Comparison of ENCODE assay signal across 8 cellular contexts in the genomic region with DNA sequence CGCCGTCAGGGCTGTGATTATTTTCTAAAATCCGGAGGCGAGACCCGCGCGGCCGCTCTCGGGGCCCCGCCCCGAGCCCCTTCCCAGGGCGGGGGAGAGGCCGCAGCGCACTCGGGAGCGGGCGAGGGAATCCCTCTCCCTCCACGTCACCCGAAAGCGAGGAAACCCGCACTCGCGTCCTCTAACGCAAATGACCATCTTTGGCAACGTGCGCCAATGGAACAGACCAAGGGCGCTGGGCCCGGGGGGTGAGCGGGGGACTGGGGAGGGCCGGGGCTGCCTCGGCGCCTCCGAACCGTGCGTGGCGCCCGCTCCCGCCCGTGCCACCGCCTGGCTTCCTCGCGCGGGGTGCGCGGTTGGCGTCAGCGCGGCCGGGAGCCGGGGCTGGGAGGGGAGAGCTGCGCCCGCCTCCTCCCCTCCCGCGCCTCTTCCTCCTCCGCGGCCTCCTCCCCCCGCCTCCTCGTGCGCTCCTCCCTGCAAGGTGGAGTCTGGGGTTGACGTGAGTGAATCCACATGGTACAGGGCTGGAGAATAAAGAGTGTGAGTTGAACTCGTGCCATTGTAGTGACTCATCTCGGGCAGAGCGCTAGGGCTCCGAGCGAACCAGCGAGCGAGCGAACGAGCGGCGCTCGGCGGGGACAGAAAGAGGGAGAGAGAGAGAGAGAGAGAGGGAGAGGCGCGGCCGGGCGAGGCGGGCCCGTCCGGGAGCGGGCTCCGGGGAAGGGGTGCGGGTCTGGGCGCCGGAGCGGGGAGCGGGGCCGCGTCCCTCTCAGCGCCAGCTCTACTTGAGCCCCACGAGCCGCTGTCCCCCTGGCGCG. TPM values are rescaled to one million over a fixed set of nuclear protein-coding genes. Genes with fewer than 3 reads are reported as not detected.
DNase-seq lines count a peak whose midpoint lies in the region; ATAC-seq and TF ChIP-seq lines count a peak whose summit lies in the region.

A gene (plus strand): TSS at position 562 of the 818 bp plus-strand sequence. CDS start 863 bp downstream, outside the sequence.

- no peaks in the 10 kb centered on the region for H3K9me3 Mint-ChIP-seq in activated naive CD4-positive, alpha-beta T cell treated with anti-CD3 and anti-CD28 coated beads for 36 hours

- WGBS in gastroesophageal sphincter (ENCODE audit: low coverage in 1 of 2), 2 donors, result 0% methylated on average over 7 of the region's 94 CpGs; no CpG with 5 or more reads in 1 of the 2 donors
- WGBS in suprapubic skin, result under 1% methylated on average over 69 of the region's 94 CpGs

- peak; percentile 98 to 99 for TF ChIP-seq POLR2A in gastroesophageal sphincter (IDR thresholded peaks at IDR 0.05)
- peak; percentile 90 to 98 for TF ChIP-seq POLR2A in suprapubic skin (IDR thresholded peaks at IDR 0.05)

- TF ChIP-seq EP300 in gastroesophageal sphincter (IDR thresholded peaks at IDR 0.05) (peak; percentile 44), suprapubic skin (IDR thresholded peaks at IDR 0.05) (peak; percentile 80)

- peaks cover under 1 to 22% (median 3%) of the 10 kb centered on the region in 3 donors for H3K4me1 ChIP-seq in gastroesophageal sphincter
- peaks cover 28% of the 10 kb centered on the region for H3K4me1 ChIP-seq in suprapubic skin

- H3K27ac ChIP-seq in gastroesophageal sphincter (peak within 1 kb of the TSS; percentile 98 to 100 (median 98)), suprapubic skin (peak within 1 kb of the TSS; percentile 99)

- no peak for TF ChIP-seq CTCF in HFF-Myc (IDR thresholded peaks at IDR 0.05; ENCODE audit: low read depth, low read length, missing control alignments)
- peak in 1 of 4 experiments; percentile 2 for TF ChIP-seq CTCF in gastroesophageal sphincter (IDR thresholded peaks at IDR 0.05)
- no peak for TF ChIP-seq CTCF in suprapubic skin (IDR thresholded peaks at IDR 0.05)

- peak; percentile 97 for DNase-seq in GM03348 (ENCODE audit: low spot score)
- peak; percentile 100 for DNase-seq in HFF-Myc (ENCODE audit: extremely low read depth, low read depth)
- peak; percentile 98 for DNase-seq in MV-4-11 (lab: John Stamatoyannopoulos, UW)
- DNase-seq in SK-N-DZ (ENCODE audit: low spot score), result peak; percentile 89
- DNase-seq in activated naive CD4-positive, alpha-beta T cell treated with anti-CD3 and anti-CD28 coated beads for 36 hours, result peak; percentile 97
- DNase-seq in non-pigmented ciliary epithelial cell (ENCODE audit: low read depth), result peak; percentile 100
- peak; percentile 97 for DNase-seq in suprapubic skin (ENCODE audit: low spot score in 2 of 2)

- CTCF ChIA-PET in activated naive CD4-positive, alpha-beta T cell treated with anti-CD3 and anti-CD28 coated beads for 36 hours (lab: Charles Lee), result interaction anchor here (0.7 kb wide), 1 partner anchor 1862 kb away, joined by 3 read pairs; no protein-coding TSS in a partner anchor

- peak; percentile 72 for ATAC-seq in gastroesophageal sphincter

- H3K9me3 ChIP-seq in gastroesophageal sphincter (no peaks in the 10 kb centered on the region), suprapubic skin (no peaks in the 10 kb centered on the region)

- peak within 1 kb of the TSS; percentile 99 for H3K27ac Mint-ChIP-seq in activated naive CD4-positive, alpha-beta T cell treated with anti-CD3 and anti-CD28 coated beads for 36 hours

- H3K36me3 ChIP-seq in gastroesophageal sphincter (no peaks in the 10 kb centered on the region), suprapubic skin (no peaks in the 10 kb centered on the region)

- peak within 1 kb of the TSS; percentile 83 for H3K4me3 ChIP-seq in HFF-Myc (replicated peaks; ENCODE audit: low read depth, low read length)
- H3K4me3 ChIP-seq in gastroesophageal sphincter, result peak within 1 kb of the TSS; percentile 72 to 87
- peak within 1 kb of the TSS; percentile 97 for H3K4me3 ChIP-seq in suprapubic skin

- H3K27me3 Mint-ChIP-seq in activated naive CD4-positive, alpha-beta T cell treated with anti-CD3 and anti-CD28 coated beads for 36 hours (ENCODE audit: low read depth), result no peaks in the 10 kb centered on the region

- intact Hi-C loops in activated naive CD4-positive, alpha-beta T cell treated with anti-CD3 and anti-CD28 coated beads for 36 hours (cut with micrococcal nuclease), result loop anchor here (1.0 to 10.0 kb wide), 13 partner anchors 17 to 903 kb away; a partner anchor contains a TSS

- H3K4me1 Mint-ChIP-seq in activated naive CD4-positive, alpha-beta T cell treated with anti-CD3 and anti-CD28 coated beads for 36 hours (ENCODE audit: low read depth), result peaks cover 30% of the 10 kb centered on the region

- peaks cover 6% of the 10 kb centered on the region for H3K36me3 Mint-ChIP-seq in activated naive CD4-positive, alpha-beta T cell treated with anti-CD3 and anti-CD28 coated beads for 36 hours (ENCODE audit: low read depth)

- H3K27me3 ChIP-seq in gastroesophageal sphincter (no peaks in the 10 kb centered on the region), suprapubic skin (no peaks in the 10 kb centered on the region)

- H3K4me3 Mint-ChIP-seq in activated naive CD4-positive, alpha-beta T cell treated with anti-CD3 and anti-CD28 coated beads for 36 hours, result peak within 1 kb of the TSS; percentile 94

RNA-seq across cellular contexts. Expression of the gene that starts here (rescaled TPM):
- 0.57 and 0.89 TPM in 2 replicates for polyA plus RNA-seq in SK-N-DZ (2014; cell fraction: cytosol; rRNA removed)
- polyA plus RNA-seq in SK-N-DZ (2014; cell fraction: nucleus; rRNA removed), result 0.38 and 1.3 TPM in 2 replicates
- 100 to 1,000 TPM; 102 to 110 TPM for total RNA-seq in activated naive CD4-positive, alpha-beta T cell treated with anti-CD3 and anti-CD28 coated beads for 36 hours
- 100 to 1,000 TPM in 3 of 4 donors, 10 to 100 TPM in 1; 75.3 to 152 (median 132) TPM for total RNA-seq in gastroesophageal sphincter
- total RNA-seq in suprapubic skin, result 100 to 1,000 TPM; 298 to 370 (median 337) TPM

Comparison
In these comparisons a context has a peak if more than half of its experiments do, and no peak if none do; other contexts are left out.
1. Peak in every context shown above with its lines: DNase-seq, ATAC-seq, H3K4me3 ChIP-seq and H3K27ac ChIP-seq.